ENCODE assay signal across 25 cellular contexts in genomic region chr3:197209366-197210260, GRCh38.
DNase-seq lines count a peak whose midpoint lies in the region; ATAC-seq, FAIRE-seq and TF ChIP-seq lines count a peak whose summit lies in the region.
"Had no signal": no experiment of that assay in that cellular context is flagged by ENCODE, and none has a peak within 500 bp of the region (broad histone marks: within the 10 kb centered on the region; RNA-seq: fewer than 3 reads in every experiment).

No MANE protein-coding gene starts in this region.

- H3K79me1 ChIP-seq in H9 (ENCODE audit: insufficient read depth, low read depth, low read length, poor library complexity, severe bottlenecking) = no peaks in the 10 kb centered on the region

- H3K4me2 ChIP-seq in H9 (ENCODE audit: insufficient read depth, insufficient read length, low read length) = no peak overlapping the region
- no peak overlapping the region for H3K4me2 ChIP-seq in astrocyte (ENCODE audit: low read length)
- H3K4me2 ChIP-seq: BLaER1 treated with 17β-estradiol and CSF1 and Interleukin-3, amounts not matched to agents 10 nM and 100 nM had no signal

- peak overlapping the region; percentile 32 to 69 (median 40); a peak in 4 of 7 replicates for H3K27ac Mint-ChIP-seq in H9
- no peak overlapping the region for H3K27ac Mint-ChIP-seq in astrocyte (ENCODE audit: unreplicated experiment)
- peak overlapping the region; percentile 11 for H3K27ac Mint-ChIP-seq in osteocyte (ENCODE audit: unreplicated experiment)
- H3K27ac Mint-ChIP-seq: immature natural killer cell had no signal

- no peak overlapping the region for H3K14ac ChIP-seq in H9 (ENCODE audit: insufficient read depth, low read length)

- no peak overlapping the region for H2BK12ac ChIP-seq in H9 (ENCODE audit: insufficient read length, low read depth, low read length)

- H3K4ac ChIP-seq in H9 (ENCODE audit: low read depth, low read length) = no peak overlapping the region

- no peak overlapping the region for H2AK5ac ChIP-seq in H9 (ENCODE audit: insufficient read length, low read length)

- H2BK5ac ChIP-seq in H9 (ENCODE audit: insufficient read length, low read length) = no peak overlapping the region

- H2AFZ ChIP-seq in H9 (ENCODE audit: low read length) (no peak overlapping the region), astrocyte (ENCODE audit: low read depth, low read length) (no peak overlapping the region)

- H2BK20ac ChIP-seq in H9 (ENCODE audit: low read depth, low read length, poor library complexity, severe bottlenecking) = no peak overlapping the region

- H3K18ac ChIP-seq in H9 (ENCODE audit: insufficient read length, low read depth, low read length) = no peak overlapping the region

- H3K9ac ChIP-seq in H9 (ENCODE audit: extremely low read depth, insufficient read length, low read length) (no peak overlapping the region), astrocyte (ENCODE audit: low read length) (no peak overlapping the region)
- H3K9ac ChIP-seq: BLaER1 treated with 17β-estradiol and CSF1 and Interleukin-3, amounts not matched to agents 10 nM and 100 nM had no signal

- H4K91ac ChIP-seq in H9 (ENCODE audit: insufficient read length, low read depth, low read length) = no peak overlapping the region

- intact Hi-C loops in Right ventricle myocardium superior (cut with DNase I) = no loop called here

- H3K4me3 ChIP-seq in astrocyte (ENCODE audit: insufficient read depth, low read depth, low read length) = no peak overlapping the region
- H3K4me3 ChIP-seq: BLaER1 treated with 17β-estradiol and CSF1 and Interleukin-3, amounts not matched to agents 10 nM and 100 nM; GM12878; lung; pancreas; sigmoid colon; transverse colon had no signal

- no peak for ATAC-seq in Right ventricle myocardium superior (ENCODE audit: poor library complexity)
- ATAC-seq: GM12878; pancreas; stimulated activated naive CD8-positive, alpha-beta T cell treated with anti-CD3 and anti-CD28 coated beads, Interleukin-15, Interleukin-2, amounts not matched to agents 100 U/mL and 50 U/mL, for 24 hours had no signal

- no peak overlapping the region for H3K56ac ChIP-seq in H9 (ENCODE audit: insufficient read length, low read depth, low read length)

- no peaks in the 10 kb centered on the region for H4K20me1 ChIP-seq in H9 (ENCODE audit: control insufficient read depth, insufficient read depth, insufficient read length)
- H4K20me1 ChIP-seq in astrocyte (ENCODE audit: insufficient read depth, low read length) = peaks cover 91% of the 10 kb centered on the region

- H3K79me2 ChIP-seq in H9 (ENCODE audit: insufficient read depth, low read length) (peaks cover 4% of the 10 kb centered on the region; the same call in 1 of the 2 replicates), astrocyte (ENCODE audit: insufficient read depth, low read length) (peaks cover 100% of the 10 kb centered on the region)

- no peak overlapping the region for H3T11ph ChIP-seq in H9 (ENCODE audit: low read length)

- H3K23me2 ChIP-seq in H9 (ENCODE audit: insufficient read length, low read depth, low read length, poor library complexity, severe bottlenecking) = no peaks in the 10 kb centered on the region

- H3K27ac ChIP-seq in H9 (ENCODE audit: insufficient read length, low read depth, low read length) (no peak overlapping the region), astrocyte (ENCODE audit: low read depth, low read length) (no peak overlapping the region)
- H3K27ac ChIP-seq: 22Rv1; BLaER1 treated with 17β-estradiol and CSF1 and Interleukin-3, amounts not matched to agents 10 nM and 100 nM; HL-60; pancreas; sigmoid colon; transverse colon had no signal

- peaks cover 0 to 9% (median 6%) of the 10 kb centered on the region in 3 experiments; a peak in 6 of 7 replicates for H3K36me3 Mint-ChIP-seq in H9 (ENCODE audit: insufficient read depth in 1 of 3, low read depth in 3 of 3)
- peaks cover 3% of the 10 kb centered on the region for H3K36me3 Mint-ChIP-seq in astrocyte (ENCODE audit: low read depth, unreplicated experiment)
- peaks cover 6% of the 10 kb centered on the region for H3K36me3 Mint-ChIP-seq in osteocyte (ENCODE audit: unreplicated experiment)
- H3K36me3 Mint-ChIP-seq: immature natural killer cell had no signal

- H3K9me3 ChIP-seq in H9 (ENCODE audit: control insufficient read depth, low read depth, low read length) (no peaks in the 10 kb centered on the region), astrocyte (ENCODE audit: insufficient read depth, low read depth, low read length) (no peaks in the 10 kb centered on the region)
- H3K9me3 ChIP-seq: pancreas, sigmoid colon, transverse colon had no signal

- H3K36me3 ChIP-seq in astrocyte (ENCODE audit: insufficient read depth, low read length) = peaks cover 3% of the 10 kb centered on the region
- H3K36me3 ChIP-seq: pancreas, sigmoid colon, transverse colon had no signal

- no peak overlapping the region for H2BK15ac ChIP-seq in H9 (ENCODE audit: low read depth, low read length)

- H3K27me3 ChIP-seq in H9 (ENCODE audit: insufficient read depth, low read length) (no peaks in the 10 kb centered on the region), astrocyte (ENCODE audit: insufficient read depth, low read length) (no peaks in the 10 kb centered on the region)
- H3K27me3 ChIP-seq: BLaER1 treated with 17β-estradiol and CSF1 and Interleukin-3, amounts not matched to agents 10 nM and 100 nM; pancreas; sigmoid colon; transverse colon had no signal

- no peak overlapping the region for H3K23ac ChIP-seq in H9 (ENCODE audit: insufficient read length, low read depth, low read length)

- TF ChIP-seq CTCF in H9 (conservative IDR thresholded peaks at IDR 0.05) = no peak
- TF ChIP-seq CTCF in astrocyte (IDR thresholded peaks at IDR 0.05; ENCODE audit: insufficient read depth, low read depth, low read length) = no peak
- no peak for TF ChIP-seq CTCF in osteocyte (IDR thresholded peaks at IDR 0.05)

- no peak overlapping the region for H4K5ac ChIP-seq in H9 (ENCODE audit: insufficient read length, low read depth, low read length)

- H3K27me3 Mint-ChIP-seq in H9 (ENCODE audit: low read depth) = no peaks in the 10 kb centered on the region
- no peaks in the 10 kb centered on the region for H3K27me3 Mint-ChIP-seq in astrocyte (ENCODE audit: low read depth, unreplicated experiment)
- H3K27me3 Mint-ChIP-seq in osteocyte (ENCODE audit: unreplicated experiment) = no peaks in the 10 kb centered on the region

- DNase-seq in DMS 273 (lab: John Stamatoyannopoulos, UW; ENCODE audit: unreplicated experiment) (peak; percentile 33), DMS 273 treated with DMSO at 0.1 percent for 48 hours (lab: John Stamatoyannopoulos, UW) (no peak), H9 (no peak), astrocyte (ENCODE audit: low read depth) (peak; percentile 25), osteocyte (ENCODE audit: extremely low spot score, unreplicated experiment) (no peak), Right ventricle myocardium superior (no peak), SHP77 (lab: John Stamatoyannopoulos, UW) (no peak), OCI-M1 (lab: John Stamatoyannopoulos, UW) (no peak)
- DNase-seq: activated naive CD4-positive, alpha-beta T cell treated with Interleukin-2 at 50 U/mL for 16 hours; activated T-cell treated with anti-CD3 and anti-CD28 coated beads for 4 hours; anterior cingulate cortex; glutamatergic neuron; immature natural killer cell; NCI-H187 treated with DMSO at 0.1 percent for 48 hours; NCI-H446; pancreas; sigmoid colon; stimulated activated naive CD8-positive, alpha-beta T cell treated with anti-CD3 and anti-CD28 coated beads, Interleukin-15, Interleukin-2, amounts not matched to agents 100 U/mL and 50 U/mL, for 24 hours; T-helper 1 cell; transverse colon had no signal

- H3K4me1 ChIP-seq in H9 (ENCODE audit: insufficient read depth, low read length) (0 out of 2 replicates have a peak, but pooled peaks cover 3% of the 10 kb centered on the region), astrocyte (ENCODE audit: insufficient read depth, low read length) (no peaks in the 10 kb centered on the region)

- FAIRE-seq in astrocyte (lab: Jason Lieb, UNC) = peak; percentile 34
- FAIRE-seq: GM12878, pancreas had no signal

- no peak overlapping the region for H4K8ac ChIP-seq in H9 (replicated peaks; ENCODE audit: insufficient read length, low read depth, low read length)

- H2BK120ac ChIP-seq in H9 (ENCODE audit: low read depth, low read length, poor library complexity, severe bottlenecking) = no peak overlapping the region

- peaks cover 63 to 67% of the 10 kb centered on the region in 2 experiments for H3K4me1 Mint-ChIP-seq in H9
- peaks cover 14% of the 10 kb centered on the region for H3K4me1 Mint-ChIP-seq in astrocyte (ENCODE audit: low read depth, unreplicated experiment)
- H3K4me1 Mint-ChIP-seq in osteocyte (ENCODE audit: unreplicated experiment) = peaks cover 51% of the 10 kb centered on the region

- peaks cover 0 to 5% of the 10 kb centered on the region in 2 experiments; a peak in 2 of 5 replicates for H3K9me3 Mint-ChIP-seq in H9
- H3K9me3 Mint-ChIP-seq in astrocyte (ENCODE audit: unreplicated experiment) = no peaks in the 10 kb centered on the region
- H3K9me3 Mint-ChIP-seq in osteocyte (ENCODE audit: unreplicated experiment) = peaks cover 9% of the 10 kb centered on the region
- H3K9me3 Mint-ChIP-seq: immature natural killer cell had no signal

- no peak overlapping the region for H3K4me3 Mint-ChIP-seq in H9
- no peak overlapping the region for H3K4me3 Mint-ChIP-seq in astrocyte (ENCODE audit: unreplicated experiment)
- no peak overlapping the region for H3K4me3 Mint-ChIP-seq in osteocyte (ENCODE audit: unreplicated experiment)
- H3K4me3 Mint-ChIP-seq: immature natural killer cell had no signal

Comparison
In these comparisons a context has a peak if more than half of its experiments do, and no peak if none do; other contexts are left out.
1. DNase-seq: peak in DMS 273 (single experiment) and astrocyte (single experiment); none in DMS 273 treated with DMSO at 0.1 percent for 48 hours (single experiment), H9 (single experiment), osteocyte (single experiment), Right ventricle myocardium superior (single experiment), SHP77 (0 of 2) and OCI-M1 (single experiment).